Comparison of ENCODE assay signal across 16 cellular contexts in the genomic region with DNA sequence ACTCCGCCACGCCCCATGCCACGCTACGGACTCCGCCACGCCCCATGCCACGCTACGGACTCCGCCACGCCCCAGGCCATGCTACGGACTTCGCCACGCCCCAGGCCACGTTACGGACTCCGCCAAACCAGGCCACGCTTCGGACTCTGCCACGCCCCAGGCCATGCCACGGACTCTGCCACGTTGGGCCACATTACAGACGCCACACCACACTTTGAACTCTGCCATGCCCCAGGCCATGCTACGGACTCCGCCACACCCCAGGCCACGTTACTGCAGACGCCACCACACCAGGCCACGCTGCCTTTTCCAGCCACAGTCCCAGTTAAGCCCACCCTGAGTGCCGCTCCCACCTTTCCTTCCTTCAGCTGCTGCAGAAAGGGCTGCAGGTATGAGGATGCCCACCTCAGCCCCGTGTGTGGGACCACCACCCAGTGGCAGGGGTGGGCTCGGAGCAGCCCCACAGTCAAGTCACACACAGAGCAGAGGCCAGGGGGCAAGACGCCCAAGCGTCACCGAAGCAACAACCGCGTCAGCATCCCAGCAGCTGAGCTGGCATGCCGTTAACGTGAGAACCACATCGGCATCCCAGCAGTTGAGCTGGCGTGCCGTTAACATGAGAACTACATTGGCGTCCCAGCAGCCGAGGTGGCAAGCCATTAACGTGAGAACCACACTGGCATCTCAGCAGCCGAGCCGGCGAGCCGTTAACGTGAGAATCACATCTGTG.
"Had no signal": no experiment of that assay in that cellular context is flagged by ENCODE, and none has a peak within 500 bp of the region (broad histone marks: within the 10 kb centered on the region; RNA-seq: fewer than 3 reads in every experiment).

No MANE protein-coding gene starts in this region.

- H3K27ac ChIP-seq: adrenal gland, body of pancreas, dorsolateral prefrontal cortex, heart left ventricle, neural progenitor cell, pancreas, stomach, thoracic aorta had no signal

- H3K4me1 ChIP-seq: adrenal gland, body of pancreas, neural progenitor cell, pancreas, stomach had no signal

- H2AFZ ChIP-seq: neural progenitor cell had no signal

- H3K36me3 ChIP-seq: neural progenitor cell, pancreas had no signal

- H3K4me2 ChIP-seq: neural progenitor cell had no signal

- ATAC-seq: body of pancreas, heart left ventricle had no signal

- DNase-seq: activated CD4-positive, alpha-beta T cell treated with anti-CD3 and anti-CD28 coated beads for 1 hour; activated CD4-positive, alpha-beta T cell treated with anti-CD3 and anti-CD28 coated beads, Interleukin-2, amount 50 U/mL, for 48 hours; adrenal gland; cerebellar nuclear complex; dorsolateral prefrontal cortex; foreskin melanocyte; islet precursor cell; mesendoderm; stimulated activated CD4-positive, alpha-beta T cell treated with anti-CD3 and anti-CD28 coated beads, Interleukin-15, amount 100 ng/mL, for 24 hours; stimulated activated CD4-positive, alpha-beta T cell treated with anti-CD3 and anti-CD28 coated beads, Interleukin-4, amount 100 ng/mL, for 4 hours; stomach had no signal

- FAIRE-seq: pancreas had no signal

- H3K9me3 ChIP-seq: adrenal gland, body of pancreas, heart left ventricle, pancreas, stomach, thoracic aorta had no signal

- H3K27me3 ChIP-seq: adrenal gland, body of pancreas, dorsolateral prefrontal cortex, heart left ventricle, neural progenitor cell, pancreas, stomach had no signal

- H3K4me3 ChIP-seq: adrenal gland, body of pancreas, dorsolateral prefrontal cortex, heart left ventricle, neural progenitor cell, pancreas, stomach, thoracic aorta had no signal

- H3K9ac ChIP-seq: neural progenitor cell had no signal
